ENCODE assay signal across 17 cellular contexts in genomic region chr14:24362241-24362960, GRCh38. TPM values are rescaled to one million over a fixed set of nuclear protein-coding genes. Genes with fewer than 3 reads are reported as not detected.
"Had no signal": no experiment of that assay in that cellular context is flagged by ENCODE, and none has a peak within 500 bp of the region (broad histone marks: within the 10 kb centered on the region; RNA-seq: fewer than 3 reads in every experiment).

No MANE protein-coding gene starts in this region.

- H3K4me3 ChIP-seq: body of pancreas, gastroesophageal sphincter, heart right ventricle, right lobe of liver, spleen, tibial nerve had no signal

- H3K27ac ChIP-seq: body of pancreas, gastroesophageal sphincter, heart right ventricle, right lobe of liver, spleen, tibial nerve had no signal

- H3K27ac Mint-ChIP-seq: activated CD4-positive, alpha-beta T cell treated with anti-CD3 and anti-CD28 coated beads, Interleukin-2, amount 10 ng/mL, durations not matched to agents 24 days and 14 days; activated naive CD8-positive, alpha-beta T cell; stimulated activated naive B cell treated with anti-CD40 and anti-IgM and Interleukin-4, amounts not matched to agents 10 μg/mL and 1 μg/mL and 100 μg/mL, for 72 hours had no signal

- H3K27me3 ChIP-seq: body of pancreas, gastroesophageal sphincter, right lobe of liver, tibial nerve had no signal

- ATAC-seq: body of pancreas; gastroesophageal sphincter; heart right ventricle; left lobe of liver; right lobe of liver; stimulated activated naive B cell treated with anti-CD40 and anti-IgM and Interleukin-4, amounts not matched to agents 10 μg/mL and 1 μg/mL and 100 μg/mL, for 72 hours had no signal

- H3K9me3 ChIP-seq: body of pancreas, gastroesophageal sphincter, heart right ventricle, right lobe of liver, tibial nerve had no signal

- H3K4me3 Mint-ChIP-seq: activated CD4-positive, alpha-beta T cell treated with anti-CD3 and anti-CD28 coated beads, Interleukin-2, amount 10 ng/mL, durations not matched to agents 24 days and 14 days; activated naive CD8-positive, alpha-beta T cell; neural crest cell; stimulated activated naive B cell treated with anti-CD40 and anti-IgM and Interleukin-4, amounts not matched to agents 10 μg/mL and 1 μg/mL and 100 μg/mL, for 72 hours had no signal

- DNase-seq: activated CD4-positive, alpha-beta T cell treated with anti-CD3 and anti-CD28 coated beads, Interleukin-2, amount 10 ng/mL, durations not matched to agents 24 days and 14 days; activated CD4-positive, CD25-positive, alpha-beta regulatory T cell; activated CD8-positive, alpha-beta memory T cell treated with anti-CD3 and anti-CD28 coated beads, Interleukin-2, amount 50 U/mL, for 48 hours; activated gamma-delta T cell treated with Interleukin-2 at 50 U/mL for 16 hours; amniotic stem cell; body of pancreas; caudate nucleus; effector CD4-positive, alpha-beta T cell; heart right ventricle; right lobe of liver; spleen; stimulated activated naive B cell treated with anti-CD40 and anti-IgM and Interleukin-4, amounts not matched to agents 10 μg/mL and 1 μg/mL and 100 μg/mL, for 72 hours had no signal

- H3K4me1 ChIP-seq: right lobe of liver had no signal

- H3K36me3 ChIP-seq: gastroesophageal sphincter, heart right ventricle, right lobe of liver, spleen, tibial nerve had no signal

- H3K36me3 Mint-ChIP-seq: stimulated activated naive B cell treated with anti-CD40 and anti-IgM and Interleukin-4, amounts not matched to agents 10 μg/mL and 1 μg/mL and 100 μg/mL, for 72 hours had no signal

- H3K9me3 Mint-ChIP-seq: activated CD4-positive, alpha-beta T cell treated with anti-CD3 and anti-CD28 coated beads, Interleukin-2, amount 10 ng/mL, durations not matched to agents 24 days and 14 days; neural crest cell; stimulated activated naive B cell treated with anti-CD40 and anti-IgM and Interleukin-4, amounts not matched to agents 10 μg/mL and 1 μg/mL and 100 μg/mL, for 72 hours had no signal

RNA-seq across cellular contexts. Expression of gene NFATC4, which starts 5.6 kb away (rescaled TPM):
- total RNA-seq: activated CD4-positive, alpha-beta T cell treated with anti-CD3 and anti-CD28 coated beads, Interleukin-2, amount 10 ng/mL, durations not matched to agents 24 days and 14 days had no signal

RNA-seq across cellular contexts. Expression of gene RIPK3, which starts 22.6 kb away (rescaled TPM):
- total RNA-seq: neural crest cell had no signal

RNA-seq across cellular contexts. Expression of gene NYNRIN, which starts 36.4 kb away (rescaled TPM):
- total RNA-seq: activated CD4-positive, alpha-beta T cell treated with anti-CD3 and anti-CD28 coated beads, Interleukin-2, amount 10 ng/mL, durations not matched to agents 24 days and 14 days had no signal
